Comparison of ENCODE assay signal across 9 cellular contexts in genomic region chr7:157412021-157412443, GRCh38.
A peak's percentile ranks its signal among the peaks of the same experiment; 100 is the strongest.
DNase-seq lines count a peak whose midpoint lies in the region; ATAC-seq lines count a peak whose summit lies in the region.
"Had no signal": no experiment of that assay in that cellular context is flagged by ENCODE, and none has a peak within 500 bp of the region (broad histone marks: within the 10 kb centered on the region; RNA-seq: fewer than 3 reads in every experiment).

No MANE protein-coding gene starts in this region.

- no peaks in the 10 kb centered on the region for H3K27me3 ChIP-seq in HAP-1 (ENCODE audit: low read depth)
- H3K27me3 ChIP-seq: gastrocnemius medialis had no signal

- H3K36me3 ChIP-seq in HAP-1 (replicated peaks): no peaks in the 10 kb centered on the region

- no peak for ATAC-seq in HG02571 (IDR thresholded peaks at IDR 0.05; ENCODE audit: unreplicated experiment)
- ATAC-seq: gastrocnemius medialis had no signal

- H3K9me3 ChIP-seq in HAP-1: no peaks in the 10 kb centered on the region
- H3K9me3 ChIP-seq: gastrocnemius medialis had no signal

- DNase-seq in GM03348 (ENCODE audit: low spot score) (peak; percentile 78), RKO (ENCODE audit: low spot score) (peak; percentile 88), astrocyte of the hippocampus (ENCODE audit: low read depth, low spot score) (peak; percentile 68), SK-N-DZ (ENCODE audit: low spot score) (no peak), NCI-H774 (lab: John Stamatoyannopoulos, UW) (no peak), HAP-1 (ENCODE audit: low spot score in 2 of 2) (no peak)
- peak; percentile 51 to 57 (median 55) for DNase-seq in stimulated activated CD4-positive, alpha-beta T cell treated with anti-CD3 and anti-CD28 coated beads, Interleukin-12 subunit alpha, Interleukin-12 subunit beta, amount 100 ng/mL, for 48 hours (ENCODE audit: low read depth in 2 of 3, low spot score in 1 of 3)
- DNase-seq: gastrocnemius medialis had no signal

- in situ Hi-C loops in HAP-1 (cut with MboI; ENCODE audit: low sequenced_read_pairs): no loop called here

- no peaks in the 10 kb centered on the region for H3K4me1 ChIP-seq in HAP-1
- H3K4me1 ChIP-seq: gastrocnemius medialis had no signal

- H3K4me3 ChIP-seq in HAP-1: no peak overlapping the region
- H3K4me3 ChIP-seq: gastrocnemius medialis had no signal

Comparison
In these comparisons a context has a peak if more than half of its experiments do, and no peak if none do; other contexts are left out.
1. DNase-seq: peak in GM03348 (single experiment), RKO (single experiment), astrocyte of the hippocampus (single experiment) and stimulated activated CD4-positive, alpha-beta T cell treated with anti-CD3 and anti-CD28 coated beads, Interleukin-12 subunit alpha, Interleukin-12 subunit beta, amount 100 ng/mL, for 48 hours (3 of 3); none in SK-N-DZ (single experiment), NCI-H774 (single experiment) and HAP-1 (0 of 2).